ENCODE assay signal across 8 cellular contexts in genomic region chr9:82606761-82607382, GRCh38.
DNase-seq lines count a peak whose midpoint lies in the region; ATAC-seq lines count a peak whose summit lies in the region.

No MANE protein-coding gene starts in this region.

- H3K9me3 ChIP-seq in NT2/D1 (ENCODE audit: insufficient read depth, low read length), result no peaks in the 10 kb centered on the region

- no peaks in the 10 kb centered on the region for H3K27me3 ChIP-seq in NT2/D1 (ENCODE audit: insufficient read depth, insufficient read length)

- DNase-seq in G401 (ENCODE audit: low spot score) (peak; percentile 71), NT2/D1 (ENCODE audit: low read depth, low spot score) (peak; percentile 70), ecto neural progenitor cell (ENCODE audit: low spot score) (peak; percentile 51), lung microvascular endothelial cell (ENCODE audit: low read depth in 2 of 2) (peak; percentile 34 to 74)
- no peak for DNase-seq in effector CD4-positive, alpha-beta T cell
- no peak for DNase-seq in effector CD8-positive, alpha-beta T cell (lab: John Stamatoyannopoulos, UW)

- no peaks in the 10 kb centered on the region for H3K4me1 ChIP-seq in NT2/D1 (ENCODE audit: insufficient read depth, insufficient read length)

- ATAC-seq in HG03280 (IDR thresholded peaks at IDR 0.05; ENCODE audit: unreplicated experiment) (peak; percentile 54), GM18907 (IDR thresholded peaks at IDR 0.05; ENCODE audit: unreplicated experiment) (no peak)

- in situ Hi-C loops in G401 (cut with HindIII; ENCODE audit: low sequenced_read_pairs), result no loop called here

- H3K4me3 ChIP-seq in NT2/D1 (ENCODE audit: insufficient read length, low read depth), result no peak overlapping the region

- no peak overlapping the region for H3K9ac ChIP-seq in NT2/D1 (ENCODE audit: insufficient read length, low read depth)

- H3K36me3 ChIP-seq in NT2/D1 (ENCODE audit: insufficient read depth, insufficient read length, low read length), result no peaks in the 10 kb centered on the region

Comparison
In these comparisons a context has a peak if more than half of its experiments do, and no peak if none do; other contexts are left out.
1. DNase-seq: peak in G401 (single experiment), NT2/D1 (single experiment), ecto neural progenitor cell (single experiment) and lung microvascular endothelial cell (2 of 2); none in effector CD4-positive, alpha-beta T cell (single experiment) and effector CD8-positive, alpha-beta T cell (single experiment).